In genomic region chr15:98286200-98286599, GRCh38 we compare ENCODE assay signal across 1 cellular context.
TF ChIP-seq lines count a peak whose summit lies in the region.

No MANE protein-coding gene starts in this region.

TF ChIP-seq in H1, 55 proteins besides CTCF, POLR2A, EP300 and RAD21 (continued from another document):
- no peak for TF ChIP-seq CHD7 (IDR thresholded peaks at IDR 0.05; ENCODE audit: insufficient replicate concordance, low read length)
